In genomic region chr12:131279281-131279921, GRCh38 we compare ENCODE assay signal across 20 cellular contexts.
"Had no signal": no experiment of that assay in that cellular context is flagged by ENCODE, and none has a peak within 500 bp of the region (broad histone marks: within the 10 kb centered on the region; RNA-seq: fewer than 3 reads in every experiment).

No MANE protein-coding gene starts in this region.

- H3K27ac Mint-ChIP-seq: activated naive CD8-positive, alpha-beta T cell; dendritic cell treated with granulocyte-macrophage colony-stimulating factor and Interleukin-4, amounts not matched to agents 40 ng/mL and 50 ng/mL, for 4 days; effector memory CD8-positive, alpha-beta T cell; naive thymus-derived CD8-positive, alpha-beta T cell; T-cell had no signal

- H3K9me3 ChIP-seq: body of pancreas, prostate gland, tibial nerve had no signal

- H3K4me1 ChIP-seq: body of pancreas, foreskin keratinocyte, prostate gland, tibial nerve had no signal

- ATAC-seq: body of pancreas; effector memory CD8-positive, alpha-beta T cell; foreskin keratinocyte; left colon; naive thymus-derived CD8-positive, alpha-beta T cell; T-cell had no signal

- H3K27me3 ChIP-seq: body of pancreas, foreskin keratinocyte had no signal

- H3K4me3 Mint-ChIP-seq: activated naive CD8-positive, alpha-beta T cell; dendritic cell treated with granulocyte-macrophage colony-stimulating factor and Interleukin-4, amounts not matched to agents 40 ng/mL and 50 ng/mL, for 4 days; effector memory CD8-positive, alpha-beta T cell; naive thymus-derived CD8-positive, alpha-beta T cell; T-cell had no signal

- H3K4me1 Mint-ChIP-seq: T-cell had no signal

- H3K4me3 ChIP-seq: body of pancreas, prostate gland, SK-N-MC, tibial nerve had no signal

- H3K36me3 ChIP-seq: prostate gland, tibial nerve had no signal

- H3K9me3 Mint-ChIP-seq: dendritic cell treated with granulocyte-macrophage colony-stimulating factor and Interleukin-4, amounts not matched to agents 40 ng/mL and 50 ng/mL, for 4 days; effector memory CD8-positive, alpha-beta T cell; naive thymus-derived CD8-positive, alpha-beta T cell; T-cell had no signal

- H3K27ac ChIP-seq: body of pancreas, foreskin keratinocyte, prostate gland, SK-N-MC, tibial nerve had no signal

- H3K27me3 Mint-ChIP-seq: activated naive CD8-positive, alpha-beta T cell; dendritic cell treated with granulocyte-macrophage colony-stimulating factor and Interleukin-4, amounts not matched to agents 40 ng/mL and 50 ng/mL, for 4 days; T-cell had no signal

- DNase-seq: activated CD4-positive, alpha-beta T cell treated with anti-CD3 and anti-CD28 coated beads for 1 hour; activated CD4-positive, alpha-beta T cell treated with anti-CD3 and anti-CD28 coated beads, Interleukin-2, amount 50 U/mL, for 4 hours; activated T-cell treated with anti-CD3 and anti-CD28 coated beads, Interleukin-2, amount 50 U/mL, for 1 hour; amniotic stem cell; effector memory CD8-positive, alpha-beta T cell; foreskin keratinocyte; mammary epithelial cell; nucleus accumbens; stimulated activated CD4-positive, alpha-beta T cell treated with anti-CD3 and anti-CD28 coated beads, Interleukin-12 subunit alpha, Interleukin-12 subunit beta, amount 100 ng/mL, for 4 hours; stimulated activated CD4-positive, alpha-beta T cell treated with anti-CD3 and anti-CD28 coated beads, Interleukin-2, amount 100 ng/mL, for 24 hours; T-cell; T-helper 9 cell had no signal

- H3K36me3 Mint-ChIP-seq: activated naive CD8-positive, alpha-beta T cell; naive thymus-derived CD8-positive, alpha-beta T cell; T-cell had no signal
